Comparison of ENCODE assay signal across 1 cellular context in genomic region chr7:136874393-136875032, GRCh38.
TF ChIP-seq lines count a peak whose summit lies in the region.

No MANE protein-coding gene starts in this region.

TF ChIP-seq in K562, 482 proteins besides CTCF, POLR2A, EP300 and RAD21:
- TF ChIP-seq, protein P1, sequence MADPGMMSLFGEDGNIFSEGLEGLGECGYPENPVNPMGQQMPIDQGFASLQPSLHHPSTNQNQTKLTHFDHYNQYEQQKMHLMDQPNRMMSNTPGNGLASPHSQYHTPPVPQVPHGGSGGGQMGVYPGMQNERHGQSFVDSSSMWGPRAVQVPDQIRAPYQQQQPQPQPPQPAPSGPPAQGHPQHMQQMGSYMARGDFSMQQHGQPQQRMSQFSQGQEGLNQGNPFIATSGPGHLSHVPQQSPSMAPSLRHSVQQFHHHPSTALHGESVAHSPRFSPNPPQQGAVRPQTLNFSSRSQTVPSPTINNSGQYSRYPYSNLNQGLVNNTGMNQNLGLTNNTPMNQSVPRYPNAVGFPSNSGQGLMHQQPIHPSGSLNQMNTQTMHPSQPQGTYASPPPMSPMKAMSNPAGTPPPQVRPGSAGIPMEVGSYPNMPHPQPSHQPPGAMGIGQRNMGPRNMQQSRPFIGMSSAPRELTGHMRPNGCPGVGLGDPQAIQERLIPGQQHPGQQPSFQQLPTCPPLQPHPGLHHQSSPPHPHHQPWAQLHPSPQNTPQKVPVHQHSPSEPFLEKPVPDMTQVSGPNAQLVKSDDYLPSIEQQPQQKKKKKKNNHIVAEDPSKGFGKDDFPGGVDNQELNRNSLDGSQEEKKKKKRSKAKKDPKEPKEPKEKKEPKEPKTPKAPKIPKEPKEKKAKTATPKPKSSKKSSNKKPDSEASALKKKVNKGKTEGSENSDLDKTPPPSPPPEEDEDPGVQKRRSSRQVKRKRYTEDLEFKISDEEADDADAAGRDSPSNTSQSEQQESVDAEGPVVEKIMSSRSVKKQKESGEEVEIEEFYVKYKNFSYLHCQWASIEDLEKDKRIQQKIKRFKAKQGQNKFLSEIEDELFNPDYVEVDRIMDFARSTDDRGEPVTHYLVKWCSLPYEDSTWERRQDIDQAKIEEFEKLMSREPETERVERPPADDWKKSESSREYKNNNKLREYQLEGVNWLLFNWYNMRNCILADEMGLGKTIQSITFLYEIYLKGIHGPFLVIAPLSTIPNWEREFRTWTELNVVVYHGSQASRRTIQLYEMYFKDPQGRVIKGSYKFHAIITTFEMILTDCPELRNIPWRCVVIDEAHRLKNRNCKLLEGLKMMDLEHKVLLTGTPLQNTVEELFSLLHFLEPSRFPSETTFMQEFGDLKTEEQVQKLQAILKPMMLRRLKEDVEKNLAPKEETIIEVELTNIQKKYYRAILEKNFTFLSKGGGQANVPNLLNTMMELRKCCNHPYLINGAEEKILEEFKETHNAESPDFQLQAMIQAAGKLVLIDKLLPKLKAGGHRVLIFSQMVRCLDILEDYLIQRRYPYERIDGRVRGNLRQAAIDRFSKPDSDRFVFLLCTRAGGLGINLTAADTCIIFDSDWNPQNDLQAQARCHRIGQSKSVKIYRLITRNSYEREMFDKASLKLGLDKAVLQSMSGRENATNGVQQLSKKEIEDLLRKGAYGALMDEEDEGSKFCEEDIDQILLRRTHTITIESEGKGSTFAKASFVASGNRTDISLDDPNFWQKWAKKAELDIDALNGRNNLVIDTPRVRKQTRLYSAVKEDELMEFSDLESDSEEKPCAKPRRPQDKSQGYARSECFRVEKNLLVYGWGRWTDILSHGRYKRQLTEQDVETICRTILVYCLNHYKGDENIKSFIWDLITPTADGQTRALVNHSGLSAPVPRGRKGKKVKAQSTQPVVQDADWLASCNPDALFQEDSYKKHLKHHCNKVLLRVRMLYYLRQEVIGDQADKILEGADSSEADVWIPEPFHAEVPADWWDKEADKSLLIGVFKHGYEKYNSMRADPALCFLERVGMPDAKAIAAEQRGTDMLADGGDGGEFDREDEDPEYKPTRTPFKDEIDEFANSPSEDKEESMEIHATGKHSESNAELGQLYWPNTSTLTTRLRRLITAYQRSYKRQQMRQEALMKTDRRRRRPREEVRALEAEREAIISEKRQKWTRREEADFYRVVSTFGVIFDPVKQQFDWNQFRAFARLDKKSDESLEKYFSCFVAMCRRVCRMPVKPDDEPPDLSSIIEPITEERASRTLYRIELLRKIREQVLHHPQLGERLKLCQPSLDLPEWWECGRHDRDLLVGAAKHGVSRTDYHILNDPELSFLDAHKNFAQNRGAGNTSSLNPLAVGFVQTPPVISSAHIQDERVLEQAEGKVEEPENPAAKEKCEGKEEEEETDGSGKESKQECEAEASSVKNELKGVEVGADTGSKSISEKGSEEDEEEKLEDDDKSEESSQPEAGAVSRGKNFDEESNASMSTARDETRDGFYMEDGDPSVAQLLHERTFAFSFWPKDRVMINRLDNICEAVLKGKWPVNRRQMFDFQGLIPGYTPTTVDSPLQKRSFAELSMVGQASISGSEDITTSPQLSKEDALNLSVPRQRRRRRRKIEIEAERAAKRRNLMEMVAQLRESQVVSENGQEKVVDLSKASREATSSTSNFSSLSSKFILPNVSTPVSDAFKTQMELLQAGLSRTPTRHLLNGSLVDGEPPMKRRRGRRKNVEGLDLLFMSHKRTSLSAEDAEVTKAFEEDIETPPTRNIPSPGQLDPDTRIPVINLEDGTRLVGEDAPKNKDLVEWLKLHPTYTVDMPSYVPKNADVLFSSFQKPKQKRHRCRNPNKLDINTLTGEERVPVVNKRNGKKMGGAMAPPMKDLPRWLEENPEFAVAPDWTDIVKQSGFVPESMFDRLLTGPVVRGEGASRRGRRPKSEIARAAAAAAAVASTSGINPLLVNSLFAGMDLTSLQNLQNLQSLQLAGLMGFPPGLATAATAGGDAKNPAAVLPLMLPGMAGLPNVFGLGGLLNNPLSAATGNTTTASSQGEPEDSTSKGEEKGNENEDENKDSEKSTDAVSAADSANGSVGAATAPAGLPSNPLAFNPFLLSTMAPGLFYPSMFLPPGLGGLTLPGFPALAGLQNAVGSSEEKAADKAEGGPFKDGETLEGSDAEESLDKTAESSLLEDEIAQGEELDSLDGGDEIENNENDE (IDR thresholded peaks at IDR 0.05; ENCODE audit: low read depth, low read length): no peak
- TF ChIP-seq CBX1 (IDR thresholded peaks at IDR 0.05; ENCODE audit: low read depth) (no peak), SMC3 (conservative IDR thresholded peaks at IDR 0.05; ENCODE audit: insufficient read depth, low read depth, low read length) (peak; percentile 57; the same call in 1 of the 2 replicates), RFX1 (IDR thresholded peaks at IDR 0.05) (peak; percentile 42; the same call in 1 of the 2 replicates), SREBF2 (CRISPR knock-in tag; IDR thresholded peaks at IDR 0.05) (no peak), ZNF384 (IDR thresholded peaks at IDR 0.05; ENCODE audit: low read depth, low read length) (peak; percentile 31; the same call in 1 of the 2 replicates), STAT5B (CRISPR knock-in tag; IDR thresholded peaks at IDR 0.05) (no peak), ZBTB1 (CRISPR knock-in tag; IDR thresholded peaks at IDR 0.05; ENCODE audit: borderline replicate concordance, low read depth) (no peak), ZBTB26 (CRISPR knock-in tag; IDR thresholded peaks at IDR 0.05) (no peak), MEF2A (IDR thresholded peaks at IDR 0.05; ENCODE audit: control insufficient read depth, low read depth, low read length) (no peak), ZNF217 (CRISPR knock-in tag; IDR thresholded peaks at IDR 0.05) (no peak), HOXB6 (CRISPR knock-in tag; IDR thresholded peaks at IDR 0.05; ENCODE audit: borderline replicate concordance) (no peak), HMG20B (CRISPR knock-in tag; IDR thresholded peaks at IDR 0.05) (no peak), HDAC3 (IDR thresholded peaks at IDR 0.05; ENCODE audit: borderline replicate concordance, partially characterized antibody) (no peak)
- TF ChIP-seq, protein P2, sequence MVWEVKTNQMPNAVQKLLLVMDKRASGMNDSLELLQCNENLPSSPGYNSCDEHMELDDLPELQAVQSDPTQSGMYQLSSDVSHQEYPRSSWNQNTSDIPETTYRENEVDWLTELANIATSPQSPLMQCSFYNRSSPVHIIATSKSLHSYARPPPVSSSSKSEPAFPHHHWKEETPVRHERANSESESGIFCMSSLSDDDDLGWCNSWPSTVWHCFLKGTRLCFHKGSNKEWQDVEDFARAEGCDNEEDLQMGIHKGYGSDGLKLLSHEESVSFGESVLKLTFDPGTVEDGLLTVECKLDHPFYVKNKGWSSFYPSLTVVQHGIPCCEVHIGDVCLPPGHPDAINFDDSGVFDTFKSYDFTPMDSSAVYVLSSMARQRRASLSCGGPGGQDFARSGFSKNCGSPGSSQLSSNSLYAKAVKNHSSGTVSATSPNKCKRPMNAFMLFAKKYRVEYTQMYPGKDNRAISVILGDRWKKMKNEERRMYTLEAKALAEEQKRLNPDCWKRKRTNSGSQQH (CRISPR knock-in tag; IDR thresholded peaks at IDR 0.05): no peak
- TF ChIP-seq, protein P3, sequence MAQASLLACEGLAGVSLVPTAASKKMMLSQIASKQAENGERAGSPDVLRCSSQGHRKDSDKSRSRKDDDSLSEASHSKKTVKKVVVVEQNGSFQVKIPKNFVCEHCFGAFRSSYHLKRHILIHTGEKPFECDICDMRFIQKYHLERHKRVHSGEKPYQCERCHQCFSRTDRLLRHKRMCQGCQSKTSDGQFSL (CRISPR knock-in tag; IDR thresholded peaks at IDR 0.05): 0 out of 2 replicates have a peak, but pooled peaks have one; percentile 42
- TF ChIP-seq, protein P3 (tag; IDR thresholded peaks at IDR 0.05): peak in 1 of 2 experiments; percentile 70; a peak in 1 of 4 replicates
- TF ChIP-seq, protein P4, sequence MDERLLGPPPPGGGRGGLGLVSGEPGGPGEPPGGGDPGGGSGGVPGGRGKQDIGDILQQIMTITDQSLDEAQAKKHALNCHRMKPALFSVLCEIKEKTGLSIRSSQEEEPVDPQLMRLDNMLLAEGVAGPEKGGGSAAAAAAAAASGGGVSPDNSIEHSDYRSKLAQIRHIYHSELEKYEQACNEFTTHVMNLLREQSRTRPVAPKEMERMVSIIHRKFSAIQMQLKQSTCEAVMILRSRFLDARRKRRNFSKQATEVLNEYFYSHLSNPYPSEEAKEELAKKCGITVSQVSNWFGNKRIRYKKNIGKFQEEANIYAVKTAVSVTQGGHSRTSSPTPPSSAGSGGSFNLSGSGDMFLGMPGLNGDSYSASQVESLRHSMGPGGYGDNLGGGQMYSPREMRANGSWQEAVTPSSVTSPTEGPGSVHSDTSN (CRISPR knock-in tag; IDR thresholded peaks at IDR 0.05; ENCODE audit: low read depth): no peak
- TF ChIP-seq, protein P4 (tag; conservative IDR thresholded peaks at IDR 0.05; ENCODE audit: low read depth): no peak
- TF ChIP-seq, protein P5, sequence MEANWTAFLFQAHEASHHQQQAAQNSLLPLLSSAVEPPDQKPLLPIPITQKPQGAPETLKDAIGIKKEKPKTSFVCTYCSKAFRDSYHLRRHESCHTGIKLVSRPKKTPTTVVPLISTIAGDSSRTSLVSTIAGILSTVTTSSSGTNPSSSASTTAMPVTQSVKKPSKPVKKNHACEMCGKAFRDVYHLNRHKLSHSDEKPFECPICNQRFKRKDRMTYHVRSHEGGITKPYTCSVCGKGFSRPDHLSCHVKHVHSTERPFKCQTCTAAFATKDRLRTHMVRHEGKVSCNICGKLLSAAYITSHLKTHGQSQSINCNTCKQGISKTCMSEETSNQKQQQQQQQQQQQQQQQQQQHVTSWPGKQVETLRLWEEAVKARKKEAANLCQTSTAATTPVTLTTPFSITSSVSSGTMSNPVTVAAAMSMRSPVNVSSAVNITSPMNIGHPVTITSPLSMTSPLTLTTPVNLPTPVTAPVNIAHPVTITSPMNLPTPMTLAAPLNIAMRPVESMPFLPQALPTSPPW (CRISPR knock-in tag; IDR thresholded peaks at IDR 0.05): peak; percentile 95
